In genomic region chr15:92082217-92082843, GRCh38 we compare ENCODE assay signal across 9 cellular contexts.
DNase-seq lines count a peak whose midpoint lies in the region; ATAC-seq, FAIRE-seq and TF ChIP-seq lines count a peak whose summit lies in the region.
"Had no signal": no experiment of that assay in that cellular context is flagged by ENCODE, and none has a peak within 500 bp of the region (broad histone marks: within the 10 kb centered on the region; RNA-seq: fewer than 3 reads in every experiment).

No MANE protein-coding gene starts in this region.

- TF ChIP-seq CTCF in HFF-Myc (IDR thresholded peaks at IDR 0.05; ENCODE audit: low read depth, low read length, missing control alignments) (peak; percentile 79), mucosa of descending colon (IDR thresholded peaks at IDR 0.05) (no peak)

- no peak overlapping the region for H3K27ac Mint-ChIP-seq in activated CD4-positive, alpha-beta memory T cell treated with anti-CD3 and anti-CD28 coated beads for 36 hours
- H3K27ac Mint-ChIP-seq: activated naive CD8-positive, alpha-beta T cell had no signal

- H3K9me3 ChIP-seq in mucosa of descending colon, result no peaks in the 10 kb centered on the region

- intact Hi-C loops in activated CD4-positive, alpha-beta memory T cell treated with anti-CD3 and anti-CD28 coated beads for 36 hours (cut with micrococcal nuclease), result loop anchor here (1.0 to 2.0 kb wide), 2 partner anchors 234 to 376 kb away; no protein-coding TSS in a partner anchor
- intact Hi-C loops in mucosa of descending colon (cut with DNase I, micrococcal nuclease), result loop anchor here (5.0 to 10.0 kb wide), 2 partner anchors 778 to 780 kb away; no protein-coding TSS in a partner anchor

- CTCF ChIA-PET in activated CD4-positive, alpha-beta memory T cell treated with anti-CD3 and anti-CD28 coated beads for 36 hours (lab: Charles Lee), result interaction anchor here (0.8 to 2.0 kb wide), 6 partner anchors 9 to 377 kb away, joined by 3 to 11 read pairs (median 6); partner anchors contain the start of gene SLCO3A1

- no peaks in the 10 kb centered on the region for H3K4me1 Mint-ChIP-seq in activated CD4-positive, alpha-beta memory T cell treated with anti-CD3 and anti-CD28 coated beads for 36 hours (ENCODE audit: low read depth)

- POLR2A ChIA-PET in activated CD4-positive, alpha-beta memory T cell treated with anti-CD3 and anti-CD28 coated beads for 36 hours (lab: Charles Lee), result no interaction called here

- no peaks in the 10 kb centered on the region for H3K36me3 Mint-ChIP-seq in activated CD4-positive, alpha-beta memory T cell treated with anti-CD3 and anti-CD28 coated beads for 36 hours

- H3K4me3 ChIP-seq in HFF-Myc (replicated peaks; ENCODE audit: low read depth, low read length) (no peak overlapping the region), mucosa of descending colon (no peak overlapping the region)

- no peaks in the 10 kb centered on the region for H3K36me3 ChIP-seq in mucosa of descending colon (ENCODE audit: low read depth)

- no peaks in the 10 kb centered on the region for H3K4me1 ChIP-seq in mucosa of descending colon (ENCODE audit: low read depth)

- DNase-seq in HFF-Myc (ENCODE audit: extremely low read depth, low read depth) (peak; percentile 26), NCI-H510A (lab: John Stamatoyannopoulos, UW) (peak; percentile 21), epidermal melanocyte (ENCODE audit: insufficient read length, low spot score) (peak; percentile 72), mucosa of descending colon (peak in 2 of 3 donors; percentile 66 to 81)
- peak; percentile 74 for DNase-seq in activated CD4-positive, alpha-beta memory T cell treated with anti-CD3 and anti-CD28 coated beads for 36 hours

- peak overlapping the region; percentile 41 for H3K27ac ChIP-seq in temporal lobe (ENCODE audit: low read depth, low read length)

- peak; percentile 19 for FAIRE-seq in G401.6 (lab: Jason Lieb, UNC)

- H3K27me3 Mint-ChIP-seq in activated CD4-positive, alpha-beta memory T cell treated with anti-CD3 and anti-CD28 coated beads for 36 hours, result no peaks in the 10 kb centered on the region
- H3K27me3 Mint-ChIP-seq: activated naive CD8-positive, alpha-beta T cell had no signal

- no peak overlapping the region for H3K4me3 Mint-ChIP-seq in activated CD4-positive, alpha-beta memory T cell treated with anti-CD3 and anti-CD28 coated beads for 36 hours
- H3K4me3 Mint-ChIP-seq: activated naive CD8-positive, alpha-beta T cell had no signal

- ATAC-seq in mucosa of descending colon (peak; percentile 81), GM21737 (IDR thresholded peaks at IDR 0.05; ENCODE audit: unreplicated experiment) (no peak)

- no peaks in the 10 kb centered on the region for H3K9me3 Mint-ChIP-seq in activated CD4-positive, alpha-beta memory T cell treated with anti-CD3 and anti-CD28 coated beads for 36 hours

Comparison
In these comparisons a context has a peak if more than half of its experiments do, and no peak if none do; other contexts are left out.
1. DNase-seq: peak in every context shown above with its lines; median percentile 74 in activated CD4-positive, alpha-beta memory T cell treated with anti-CD3 and anti-CD28 coated beads for 36 hours; 74 in mucosa of descending colon; 72 in epidermal melanocyte; 26 in HFF-Myc; 21 in NCI-H510A.